ENCODE assay signal across 10 cellular contexts in genomic region chr2:179340678-179341077, GRCh38.
DNase-seq lines count a peak whose midpoint lies in the region; ATAC-seq, FAIRE-seq and TF ChIP-seq lines count a peak whose summit lies in the region.
"Had no signal": no experiment of that assay in that cellular context is flagged by ENCODE, and none has a peak within 500 bp of the region (broad histone marks: within the 10 kb centered on the region; RNA-seq: fewer than 3 reads in every experiment).

No MANE protein-coding gene starts in this region.

- H3K27ac ChIP-seq in pancreas, result no peak overlapping the region

- H3K9me3 Mint-ChIP-seq in nephron progenitor cell, result no peaks in the 10 kb centered on the region
- H3K9me3 Mint-ChIP-seq: activated T-cell treated with anti-CD3 and anti-CD28 coated beads, Interleukin-2, amount 50 U/mL, for 72 hours had no signal

- H3K27me3 ChIP-seq in endocrine pancreas (ENCODE audit: control insufficient read depth, insufficient read depth, low read length) (no peaks in the 10 kb centered on the region), pancreas (no peaks in the 10 kb centered on the region)
- H3K27me3 ChIP-seq: upper lobe of left lung had no signal

- FAIRE-seq in pancreas (lab: Jason Lieb, UNC), result no peak

- TF ChIP-seq CTCF in GM12875 (IDR thresholded peaks at IDR 0.05; ENCODE audit: borderline replicate concordance, insufficient read depth, low read depth, low read length) (peak; percentile 17; the same call in 1 of the 2 replicates), pancreas (IDR thresholded peaks at IDR 0.05) (no peak), nephron progenitor cell (IDR thresholded peaks at IDR 0.05) (no peak)

- H3K4me3 Mint-ChIP-seq in nephron progenitor cell, result no peak overlapping the region
- H3K4me3 Mint-ChIP-seq: activated T-cell treated with anti-CD3 and anti-CD28 coated beads, Interleukin-2, amount 50 U/mL, for 72 hours had no signal

- H3K4me1 ChIP-seq in endocrine pancreas (ENCODE audit: control insufficient read depth, insufficient read depth, low read length), result no peaks in the 10 kb centered on the region
- peaks cover 0 to 4% (median 0%) of the 10 kb centered on the region in 3 donors for H3K4me1 ChIP-seq in pancreas

- H3K4me1 Mint-ChIP-seq in nephron progenitor cell, result peaks cover 9% of the 10 kb centered on the region

- intact Hi-C loops in pancreas (cut with DNase I), result loop anchor here in 1 of 3 donors (10.0 kb wide), 1 partner anchor 116 kb away; no protein-coding TSS in a partner anchor

- H3K9me3 ChIP-seq in endocrine pancreas (ENCODE audit: control insufficient read depth, low read length), result no peaks in the 10 kb centered on the region
- H3K9me3 ChIP-seq in pancreas, result no peaks in the 10 kb centered on the region
- H3K9me3 ChIP-seq: upper lobe of left lung had no signal

- H3K36me3 ChIP-seq in endocrine pancreas (ENCODE audit: control insufficient read depth, insufficient read depth, low read length) (no peaks in the 10 kb centered on the region), pancreas (no peaks in the 10 kb centered on the region)
- H3K36me3 ChIP-seq: upper lobe of left lung had no signal

- no peak overlapping the region for H3K27ac Mint-ChIP-seq in nephron progenitor cell
- H3K27ac Mint-ChIP-seq: activated T-cell treated with anti-CD3 and anti-CD28 coated beads, Interleukin-2, amount 50 U/mL, for 72 hours had no signal

- peak in 3 of 4 donors; percentile 62 to 73 (median 65) for ATAC-seq in pancreas
- ATAC-seq in GM19328 (IDR thresholded peaks at IDR 0.05; ENCODE audit: unreplicated experiment), result no peak
- ATAC-seq in GM19463 (IDR thresholded peaks at IDR 0.05; ENCODE audit: unreplicated experiment), result no peak
- ATAC-seq: activated T-cell treated with anti-CD3 and anti-CD28 coated beads, Interleukin-2, amount 50 U/mL, for 72 hours had no signal

- H3K27me3 Mint-ChIP-seq in nephron progenitor cell (ENCODE audit: low read depth, poor library complexity), result no peaks in the 10 kb centered on the region

- no peak overlapping the region for H3K4me3 ChIP-seq in GM12875 (ENCODE audit: low read depth, low read length)
- H3K4me3 ChIP-seq in endocrine pancreas (ENCODE audit: control insufficient read depth, insufficient read depth, low read length), result peak overlapping the region; percentile 67
- no peak overlapping the region for H3K4me3 ChIP-seq in pancreas
- H3K4me3 ChIP-seq: upper lobe of left lung had no signal

- 39 to 41% methylated on average over 4 of the region's 4 CpGs for WGBS in pancreas, 2 donors

- DNase-seq in NCI-H2196 (lab: John Stamatoyannopoulos, UW; ENCODE audit: unreplicated experiment) (peak; percentile 59), pancreas (peak in 1 of 6 donors; percentile 11), SK-N-DZ (ENCODE audit: low spot score) (no peak), nephron progenitor cell (no peak)
- DNase-seq: activated T-cell treated with anti-CD3 and anti-CD28 coated beads, Interleukin-2, amount 50 U/mL, for 72 hours had no signal

- no peak overlapping the region for H3K9ac ChIP-seq in endocrine pancreas (ENCODE audit: control insufficient read depth, insufficient read depth, low read length)

- H3K36me3 Mint-ChIP-seq in nephron progenitor cell (ENCODE audit: low read depth), result no peaks in the 10 kb centered on the region

Comparison
In these comparisons a context has a peak if more than half of its experiments do, and no peak if none do; other contexts are left out.
1. ATAC-seq: peak in pancreas (3 of 4); none in GM19328 (single experiment) and GM19463 (single experiment).